ENCODE assay signal across 9 cellular contexts in genomic region chr10:60883187-60883586, GRCh38.
DNase-seq lines count a peak whose midpoint lies in the region; ATAC-seq and TF ChIP-seq lines count a peak whose summit lies in the region.
"Had no signal": no experiment of that assay in that cellular context is flagged by ENCODE, and none has a peak within 500 bp of the region (broad histone marks: within the 10 kb centered on the region; RNA-seq: fewer than 3 reads in every experiment).

No MANE protein-coding gene starts in this region.

- H3K4me3 ChIP-seq in GM12864 (ENCODE audit: low read depth, low read length): no peak overlapping the region
- H3K4me3 ChIP-seq: SK-N-MC had no signal

- DNase-seq in GM12864 (ENCODE audit: low read depth): no peak
- peak; percentile 42 for DNase-seq in RPMI8226
- peak; percentile 29 for DNase-seq in left cardiac atrium
- no peak for DNase-seq in central memory CD4-positive, alpha-beta T cell
- DNase-seq in activated naive CD4-positive, alpha-beta T cell treated with Interleukin-2 at 50 U/mL for 16 hours: no peak
- DNase-seq in ecto neural progenitor cell (ENCODE audit: low spot score): no peak
- no peak for DNase-seq in NCI-H1436 treated with DMSO at 0.1 percent for 48 hours (lab: John Stamatoyannopoulos, UW)

- ATAC-seq in HG02588 (IDR thresholded peaks at IDR 0.05; ENCODE audit: unreplicated experiment): peak; percentile 63
- ATAC-seq in left cardiac atrium: peak; percentile 34 to 81

- TF ChIP-seq CTCF in GM12864 (IDR thresholded peaks at IDR 0.05; ENCODE audit: low read depth, low read length, missing control alignments): peak; percentile 62

- intact Hi-C loops in left cardiac atrium (cut with DNase I): loop anchor here (5.0 to 10.0 kb wide), 2 partner anchors 62 to 79 kb away; partner anchors contain the start of gene RHOBTB1 (in 1 of the 2)

Comparison
In these comparisons a context has a peak if more than half of its experiments do, and no peak if none do; other contexts are left out.
1. DNase-seq: peak in RPMI8226 (single experiment) and left cardiac atrium (single experiment); none in GM12864 (single experiment), central memory CD4-positive, alpha-beta T cell (single experiment), activated naive CD4-positive, alpha-beta T cell treated with Interleukin-2 at 50 U/mL for 16 hours (single experiment), ecto neural progenitor cell (single experiment) and NCI-H1436 treated with DMSO at 0.1 percent for 48 hours (single experiment).